Comparison of ENCODE assay signal across 8 cellular contexts in genomic region chr18:67515987-67516431, GRCh38. TPM values are rescaled to one million over a fixed set of nuclear protein-coding genes. Genes with fewer than 3 reads are reported as not detected.
DNase-seq lines count a peak whose midpoint lies in the region; ATAC-seq and TF ChIP-seq lines count a peak whose summit lies in the region.

No MANE protein-coding gene starts in this region.

- peaks cover 18% of the 10 kb centered on the region for H3K4me1 Mint-ChIP-seq in activated naive CD8-positive, alpha-beta T cell treated with anti-CD3 and anti-CD28 coated beads, Interleukin-2, amount 50 U/mL, for 24 hours

- H3K79me2 ChIP-seq in DOHH2 (ENCODE audit: control insufficient read depth, low read length) (no peaks in the 10 kb centered on the region), osteoblast (ENCODE audit: insufficient read depth, low read length) (peaks cover 55% of the 10 kb centered on the region)

- H3K27ac ChIP-seq in DOHH2 (ENCODE audit: low read depth, low read length), result no peak overlapping the region
- peak overlapping the region; percentile 80 for H3K27ac ChIP-seq in osteoblast (ENCODE audit: low read depth, low read length)
- H3K27ac ChIP-seq in tibial artery, result peak overlapping the region; percentile 92 to 96

- peak overlapping the region; percentile 93 for H3K4me3 Mint-ChIP-seq in activated naive CD8-positive, alpha-beta T cell treated with anti-CD3 and anti-CD28 coated beads, Interleukin-2, amount 50 U/mL, for 24 hours

- no peaks in the 10 kb centered on the region for H3K9me3 Mint-ChIP-seq in activated naive CD8-positive, alpha-beta T cell treated with anti-CD3 and anti-CD28 coated beads, Interleukin-2, amount 50 U/mL, for 24 hours

- no peaks in the 10 kb centered on the region for H3F3A ChIP-seq in DOHH2 (ENCODE audit: control insufficient read depth, insufficient read depth)

- intact Hi-C loops in Right ventricle myocardium superior (cut with DNase I), result no loop called here
- intact Hi-C loops in tibial artery (cut with DNase I; ENCODE audit: low total_unique reads), result loop anchor here (10.0 kb wide), 1 partner anchor 291 kb away; no protein-coding TSS in a partner anchor

- peak overlapping the region; percentile 77 for H2AFZ ChIP-seq in osteoblast (ENCODE audit: low read length)

- DNase-seq in Kasumi-1 (lab: John Stamatoyannopoulos, UW) (peak; percentile 61 to 66), SK-N-DZ (ENCODE audit: low spot score) (peak; percentile 78), Right ventricle myocardium superior (peak; percentile 87), osteoblast (ENCODE audit: insufficient read length, low spot score, missing footprints) (peak; percentile 94), tibial artery (peak; percentile 88 to 93)
- DNase-seq in activated naive CD8-positive, alpha-beta T cell treated with anti-CD3 and anti-CD28 coated beads, Interleukin-2, amount 50 U/mL, for 24 hours, result peak; percentile 76

- H3K9me2 ChIP-seq in DOHH2 (replicated peaks; ENCODE audit: control insufficient read depth, low read length), result no peaks in the 10 kb centered on the region

- H4K20me1 ChIP-seq in DOHH2 (ENCODE audit: control insufficient read depth, insufficient read depth, low read depth, low read length), result no peaks in the 10 kb centered on the region
- peaks cover 23% of the 10 kb centered on the region for H4K20me1 ChIP-seq in osteoblast (ENCODE audit: insufficient read depth, low read length)

- TF ChIP-seq CTCF in DOHH2 (IDR thresholded peaks at IDR 0.05; ENCODE audit: low read depth, low read length, poor library complexity, severe bottlenecking) (peak; percentile 64), osteoblast (IDR thresholded peaks at IDR 0.05; ENCODE audit: extremely low read depth, low read depth, low read length) (peak; percentile 63), tibial artery (IDR thresholded peaks at IDR 0.05) (peak; percentile 63 to 80)

- H3K27me3 ChIP-seq in DOHH2 (ENCODE audit: control insufficient read depth, low read length) (peaks cover 18% of the 10 kb centered on the region), osteoblast (ENCODE audit: insufficient read depth, low read length) (no peaks in the 10 kb centered on the region), tibial artery (no peaks in the 10 kb centered on the region)

- H3K9me3 ChIP-seq in DOHH2 (ENCODE audit: control insufficient read depth, insufficient read depth, low read length) (no peaks in the 10 kb centered on the region), osteoblast (ENCODE audit: low read depth, low read length) (no peaks in the 10 kb centered on the region), tibial artery (no peaks in the 10 kb centered on the region)

- peak; percentile 32 for ATAC-seq in GM21825 (IDR thresholded peaks at IDR 0.05; ENCODE audit: unreplicated experiment)
- ATAC-seq in activated naive CD8-positive, alpha-beta T cell treated with anti-CD3 and anti-CD28 coated beads, Interleukin-2, amount 50 U/mL, for 24 hours, result peak; percentile 25
- ATAC-seq in Right ventricle myocardium superior (ENCODE audit: poor library complexity), result peak; percentile 85

- H3K4me2 ChIP-seq in DOHH2 (ENCODE audit: low read length), result peak overlapping the region; percentile 67
- H3K4me2 ChIP-seq in osteoblast (ENCODE audit: insufficient read depth, low read length), result peak overlapping the region; percentile 85

- no peaks in the 10 kb centered on the region for H3K36me3 ChIP-seq in DOHH2 (ENCODE audit: control insufficient read depth, low read length)
- peaks cover 36% of the 10 kb centered on the region for H3K36me3 ChIP-seq in osteoblast (ENCODE audit: insufficient read depth, low read length)
- H3K36me3 ChIP-seq in tibial artery, result peaks cover 7 to 26% (median 15%) of the 10 kb centered on the region in 3 donors

- H3K4me3 ChIP-seq in DOHH2 (ENCODE audit: low read length) (peak overlapping the region; percentile 49), osteoblast (ENCODE audit: insufficient read depth, low read length) (peak overlapping the region; percentile 90), tibial artery (peak overlapping the region; percentile 83 to 97)

- H3K36me3 Mint-ChIP-seq in activated naive CD8-positive, alpha-beta T cell treated with anti-CD3 and anti-CD28 coated beads, Interleukin-2, amount 50 U/mL, for 24 hours (ENCODE audit: low read depth), result no peaks in the 10 kb centered on the region

- no peak overlapping the region for H3K27ac Mint-ChIP-seq in activated naive CD8-positive, alpha-beta T cell treated with anti-CD3 and anti-CD28 coated beads, Interleukin-2, amount 50 U/mL, for 24 hours

- H3K4me1 ChIP-seq in DOHH2 (ENCODE audit: control insufficient read depth, low read length), result peaks cover 11% of the 10 kb centered on the region
- peaks cover 44% of the 10 kb centered on the region for H3K4me1 ChIP-seq in osteoblast (ENCODE audit: insufficient read depth, low read length)
- peaks cover 0 to 56% (median 18%) of the 10 kb centered on the region in 4 donors for H3K4me1 ChIP-seq in tibial artery

- peaks cover 16% of the 10 kb centered on the region for H3K27me3 Mint-ChIP-seq in activated naive CD8-positive, alpha-beta T cell treated with anti-CD3 and anti-CD28 coated beads, Interleukin-2, amount 50 U/mL, for 24 hours

RNA-seq across cellular contexts. Expression of gene DSEL, which starts 0.5 kb away (rescaled TPM):
- polyA plus RNA-seq in SK-N-DZ (2014; cell fraction: cytosol; rRNA removed), result 0.45 and 0.54 TPM in 2 replicates
- 0.32 and 0.54 TPM in 2 replicates for polyA plus RNA-seq in SK-N-DZ (2014; cell fraction: nucleus; rRNA removed)
- total RNA-seq in Right ventricle myocardium superior (1.7 TPM), osteoblast (119 and 157 TPM in 2 replicates)

Comparison
In these comparisons a context has a peak if more than half of its experiments do, and no peak if none do; other contexts are left out.
1. ATAC-seq: peak in every context shown above with its lines; median percentile 85 in Right ventricle myocardium superior; 32 in GM21825; 25 in activated naive CD8-positive, alpha-beta T cell treated with anti-CD3 and anti-CD28 coated beads, Interleukin-2, amount 50 U/mL, for 24 hours.
2. RNA of gene DSEL, which starts 0.5 kb away (total RNA-seq): 119 to 157 TPM in osteoblast; 1.7 TPM in Right ventricle myocardium superior (single experiment); every median in the first group is over 10 times any median in the second.
3. Peak in every context shown above with its lines, with median percentiles within 50 percentile points of each other: H3K4me3 ChIP-seq, CTCF ChIP-seq and DNase-seq.